Comparison of ENCODE assay signal across 10 cellular contexts in the genomic region with DNA sequence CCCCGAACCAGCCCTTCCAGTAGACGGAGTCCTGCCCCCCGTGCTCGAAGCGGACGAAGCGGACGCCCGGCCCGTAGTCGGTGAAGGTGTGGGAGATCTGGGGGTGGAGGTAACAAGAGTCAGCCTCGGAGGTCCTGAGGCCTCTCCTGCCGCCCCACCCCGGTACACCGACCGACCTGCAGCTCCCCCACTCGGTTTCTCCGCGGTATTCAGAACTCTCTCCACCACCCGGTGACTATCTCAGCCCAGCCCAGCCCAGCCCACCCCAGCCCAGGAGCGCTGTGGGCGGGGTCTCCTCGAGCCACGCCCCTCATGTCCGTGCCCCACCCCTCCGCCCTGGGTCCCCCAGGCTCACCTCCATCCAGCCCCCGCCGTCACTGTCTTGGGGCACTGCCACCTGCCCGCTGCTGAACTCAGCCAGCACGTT. TPM values are rescaled to one million over a fixed set of nuclear protein-coding genes. Genes with fewer than 3 reads are reported as not detected.
DNase-seq lines count a peak whose midpoint lies in the region; ATAC-seq, FAIRE-seq and TF ChIP-seq lines count a peak whose summit lies in the region.
"Had no signal": no experiment of that assay in that cellular context is flagged by ENCODE, and none has a peak within 500 bp of the region (broad histone marks: within the 10 kb centered on the region; RNA-seq: fewer than 3 reads in every experiment).

No MANE protein-coding gene starts in this region.

- H3K27ac ChIP-seq in CD4-positive, alpha-beta memory T cell (ENCODE audit: low read depth, low read length) = no peak overlapping the region
- no peak overlapping the region for H3K27ac ChIP-seq in naive thymus-derived CD4-positive, alpha-beta T cell (ENCODE audit: low read depth, low read length)

- H3K4me3 Mint-ChIP-seq in CD4-positive, alpha-beta memory T cell = peak overlapping the region in 6 of 8 donors; percentile 13 to 67 (median 54)
- H3K4me3 Mint-ChIP-seq in activated B cell treated with CpG ODN at 0.5 μM for 24 hours = no peak overlapping the region
- H3K4me3 Mint-ChIP-seq in naive thymus-derived CD4-positive, alpha-beta T cell = peak overlapping the region in 9 of 10 donors; percentile 20 to 76 (median 47)

- H3K27ac Mint-ChIP-seq in CD4-positive, alpha-beta memory T cell = no peak overlapping the region
- H3K27ac Mint-ChIP-seq in activated B cell treated with CpG ODN at 0.5 μM for 24 hours = no peak overlapping the region
- H3K27ac Mint-ChIP-seq in naive thymus-derived CD4-positive, alpha-beta T cell = no peak overlapping the region

- peaks cover 22% of the 10 kb centered on the region for H3K4me1 ChIP-seq in CD4-positive, alpha-beta memory T cell (ENCODE audit: insufficient read depth, low read length)
- H3K4me1 ChIP-seq in naive thymus-derived CD4-positive, alpha-beta T cell (ENCODE audit: control insufficient read depth in 2 of 2, insufficient read depth in 2 of 2, low read length in 2 of 2) = peaks cover 9 to 19% of the 10 kb centered on the region in 2 donors

- H3K9me3 ChIP-seq in CD4-positive, alpha-beta memory T cell (ENCODE audit: control insufficient read depth in 1 of 2, low read length in 2 of 2) = no peaks in the 10 kb centered on the region
- no peaks in the 10 kb centered on the region for H3K9me3 ChIP-seq in naive thymus-derived CD4-positive, alpha-beta T cell (ENCODE audit: control insufficient read depth in 2 of 3, low read length in 3 of 3)

- no peaks in the 10 kb centered on the region for H3K27me3 Mint-ChIP-seq in CD4-positive, alpha-beta memory T cell
- no peaks in the 10 kb centered on the region for H3K27me3 Mint-ChIP-seq in activated B cell treated with CpG ODN at 0.5 μM for 24 hours
- H3K27me3 Mint-ChIP-seq in naive thymus-derived CD4-positive, alpha-beta T cell = peaks cover 0 to 21% (median 0%) of the 10 kb centered on the region in 5 donors

- POLR2A ChIA-PET in CD4-positive, alpha-beta memory T cell (lab: Charles Lee; ENCODE audit: partially characterized antibody) = interaction anchor here (2.4 to 8.1 kb wide), 3 partner anchors 15 to 260 kb away, joined by 15 to 73 read pairs (median 67); a partner anchor contains a TSS
- POLR2A ChIA-PET in activated B cell treated with CpG ODN at 0.5 μM for 24 hours (lab: Charles Lee) = interaction anchor here (2.5 to 2.7 kb wide), 2 partner anchors 16 to 259 kb away, joined by 15 to 16 read pairs; a partner anchor contains a TSS
- POLR2A ChIA-PET in naive thymus-derived CD4-positive, alpha-beta T cell (lab: Charles Lee) = no interaction called here

- H3K27me3 ChIP-seq in CD4-positive, alpha-beta memory T cell (ENCODE audit: insufficient read depth, low read length) = no peaks in the 10 kb centered on the region
- H3K27me3 ChIP-seq in naive thymus-derived CD4-positive, alpha-beta T cell (ENCODE audit: control insufficient read depth in 2 of 2, insufficient read depth in 2 of 2, low read length in 2 of 2) = no peaks in the 10 kb centered on the region

- peak in 3 of 5 donors; percentile 23 to 41 (median 32) for DNase-seq in CD4-positive, alpha-beta memory T cell
- peak; percentile 36 for DNase-seq in activated B cell treated with CpG ODN at 0.5 μM for 24 hours
- DNase-seq in effector CD4-positive, alpha-beta T cell = peak; percentile 24
- DNase-seq in naive thymus-derived CD4-positive, alpha-beta T cell = peak in 6 of 9 donors; percentile 24 to 59 (median 32)
- DNase-seq in HTR-8/SVneo (ENCODE audit: insufficient read length, low spot score) = no peak
- no peak for DNase-seq in COR-L47 (lab: John Stamatoyannopoulos, UW)
- no peak for DNase-seq in SHP77 treated with DMSO at 0.1 percent for 48 hours (lab: John Stamatoyannopoulos, UW)
- DNase-seq: activated gamma-delta T cell treated with Interleukin-2 at 50 U/mL for 16 hours, DMS79 had no signal

- FAIRE-seq in HTR-8/SVneo (lab: Jason Lieb, UNC) = no peak

- no peaks in the 10 kb centered on the region for H3K36me3 ChIP-seq in CD4-positive, alpha-beta memory T cell (ENCODE audit: insufficient read depth, low read length)
- H3K36me3 ChIP-seq in naive thymus-derived CD4-positive, alpha-beta T cell (ENCODE audit: control insufficient read depth in 2 of 3, insufficient read depth in 3 of 3, low read length in 3 of 3) = no peaks in the 10 kb centered on the region

- H3K4me3 ChIP-seq in CD4-positive, alpha-beta memory T cell (ENCODE audit: low read length in 2 of 2) = no peak overlapping the region
- no peak overlapping the region for H3K4me3 ChIP-seq in naive thymus-derived CD4-positive, alpha-beta T cell (ENCODE audit: low read length)

- intact Hi-C loops in CD4-positive, alpha-beta memory T cell (cut with micrococcal nuclease) = no loop called here
- intact Hi-C loops in activated B cell treated with CpG ODN at 0.5 μM for 24 hours (cut with micrococcal nuclease) = no loop called here
- intact Hi-C loops in naive thymus-derived CD4-positive, alpha-beta T cell (cut with micrococcal nuclease) = loop anchor here in 1 of 2 donors (10.0 kb wide), 1 partner anchor 174 kb away; a partner anchor contains a TSS

- ATAC-seq in activated B cell treated with CpG ODN at 0.5 μM for 24 hours (ENCODE audit: low read depth) = peak; percentile 50
- peak; percentile 65 for ATAC-seq in naive thymus-derived CD4-positive, alpha-beta T cell
- no peak for ATAC-seq in GM21529 (IDR thresholded peaks at IDR 0.05; ENCODE audit: unreplicated experiment)

- CTCF ChIA-PET in CD4-positive, alpha-beta memory T cell (lab: Charles Lee; ENCODE audit: partially characterized antibody) = interaction anchor here (0.5 to 13.4 kb wide), 6 partner anchors 16 to 611 kb away, joined by 3 to 187 read pairs (median 20); a partner anchor contains a TSS
- CTCF ChIA-PET in activated B cell treated with CpG ODN at 0.5 μM for 24 hours (lab: Charles Lee) = interaction anchor here (1.0 to 7.3 kb wide), 4 partner anchors 15 to 611 kb away, joined by 3 to 74 read pairs (median 16); a partner anchor contains a TSS
- CTCF ChIA-PET in naive thymus-derived CD4-positive, alpha-beta T cell (lab: Charles Lee) = interaction anchor here (1.0 to 2.7 kb wide), 3 partner anchors 33 to 611 kb away, joined by 3 to 18 read pairs (median 6); a partner anchor contains a TSS

- peaks cover 11 to 43% (median 25%) of the 10 kb centered on the region in 4 donors for H3K4me1 Mint-ChIP-seq in CD4-positive, alpha-beta memory T cell
- peaks cover 23% of the 10 kb centered on the region for H3K4me1 Mint-ChIP-seq in activated B cell treated with CpG ODN at 0.5 μM for 24 hours
- H3K4me1 Mint-ChIP-seq in naive thymus-derived CD4-positive, alpha-beta T cell = peaks cover 11 to 40% (median 20%) of the 10 kb centered on the region in 7 donors

- TF ChIP-seq CTCF in activated B cell treated with CpG ODN at 0.5 μM for 24 hours (IDR thresholded peaks at IDR 0.05) = no peak

- no peaks in the 10 kb centered on the region for H3K36me3 Mint-ChIP-seq in CD4-positive, alpha-beta memory T cell
- H3K36me3 Mint-ChIP-seq in activated B cell treated with CpG ODN at 0.5 μM for 24 hours (ENCODE audit: low read depth) = no peaks in the 10 kb centered on the region
- no peaks in the 10 kb centered on the region for H3K36me3 Mint-ChIP-seq in naive thymus-derived CD4-positive, alpha-beta T cell

- H3K9me3 Mint-ChIP-seq in CD4-positive, alpha-beta memory T cell = peaks cover 0 to 1% (median 0%) of the 10 kb centered on the region in 8 donors
- H3K9me3 Mint-ChIP-seq in activated B cell treated with CpG ODN at 0.5 μM for 24 hours = no peaks in the 10 kb centered on the region
- H3K9me3 Mint-ChIP-seq in naive thymus-derived CD4-positive, alpha-beta T cell = no peaks in the 10 kb centered on the region

RNA-seq across cellular contexts. Expression of a gene that starts 5.5 kb away (rescaled TPM):
- total RNA-seq in CD4-positive, alpha-beta memory T cell = 1 to 10 TPM; 4.4 to 5.1 TPM
- 1 to 10 TPM; 4.1 to 7.5 TPM for polyA plus RNA-seq in CD4-positive, alpha-beta memory T cell
- 4.2 and 4.6 TPM in 2 replicates for total RNA-seq in activated B cell treated with CpG ODN at 0.5 μM for 24 hours
- total RNA-seq in naive thymus-derived CD4-positive, alpha-beta T cell = 1 to 10 TPM in 4 of 5 experiments, under 1 TPM in 1; 0.97 to 4.1 (median 3.7) TPM
- 1 to 10 TPM; 6.1 to 7.8 TPM for polyA plus RNA-seq in naive thymus-derived CD4-positive, alpha-beta T cell

RNA-seq across cellular contexts. Expression of a gene that starts 5.9 kb away (rescaled TPM):
- 10 to 100 TPM; 56.7 to 56.9 TPM for total RNA-seq in CD4-positive, alpha-beta memory T cell
- polyA plus RNA-seq in CD4-positive, alpha-beta memory T cell = 10 to 100 TPM in 1 of 2 donors, 1 to 10 TPM in 1; 10.0 to 11.0 TPM
- total RNA-seq in activated B cell treated with CpG ODN at 0.5 μM for 24 hours = 27.2 and 29.9 TPM in 2 replicates
- 10 to 100 TPM; 35.2 to 67.1 (median 44.8) TPM for total RNA-seq in naive thymus-derived CD4-positive, alpha-beta T cell
- 10 to 100 TPM; 11.3 to 14.3 TPM for polyA plus RNA-seq in naive thymus-derived CD4-positive, alpha-beta T cell

RNA-seq across cellular contexts. Expression of a gene that starts 15.3 kb away (rescaled TPM):
- total RNA-seq in CD4-positive, alpha-beta memory T cell = 1 to 10 TPM; 3.2 to 4.3 TPM
- 10 to 100 TPM in 1 of 2 donors, 1 to 10 TPM in 1; 9.0 to 12.1 TPM for polyA plus RNA-seq in CD4-positive, alpha-beta memory T cell
- 10.0 and 10.5 TPM in 2 replicates for total RNA-seq in activated B cell treated with CpG ODN at 0.5 μM for 24 hours
- total RNA-seq in naive thymus-derived CD4-positive, alpha-beta T cell = 10 to 100 TPM in 1 of 5 experiments, 1 to 10 TPM in 4; 3.2 to 31.0 (median 4.1) TPM
- polyA plus RNA-seq in naive thymus-derived CD4-positive, alpha-beta T cell = 1 to 10 TPM; 7.8 to 8.9 TPM

RNA-seq across cellular contexts. Expression of a gene that starts 32.2 kb away (rescaled TPM):
- total RNA-seq in CD4-positive, alpha-beta memory T cell = 10 to 100 TPM; 20.7 to 22.7 TPM
- 10 to 100 TPM; 51.5 to 55.1 TPM for polyA plus RNA-seq in CD4-positive, alpha-beta memory T cell
- total RNA-seq in activated B cell treated with CpG ODN at 0.5 μM for 24 hours = 34.4 and 34.9 TPM in 2 replicates
- 10 to 100 TPM; 17.1 to 53.3 (median 27.2) TPM for total RNA-seq in naive thymus-derived CD4-positive, alpha-beta T cell
- polyA plus RNA-seq in naive thymus-derived CD4-positive, alpha-beta T cell = 10 to 100 TPM; 38.0 to 53.0 TPM

RNA-seq across cellular contexts. Expression of a gene that starts 42.8 kb away (rescaled TPM):
- under 1 TPM; 0.17 to 0.23 TPM for total RNA-seq in CD4-positive, alpha-beta memory T cell
- under 1 TPM in 1 of 2 donors, not detected in 1; 0.07 TPM for polyA plus RNA-seq in CD4-positive, alpha-beta memory T cell
- total RNA-seq in activated B cell treated with CpG ODN at 0.5 μM for 24 hours = 0.17 and 0.18 TPM in 2 replicates
- 1 to 10 TPM in 1 of 5 experiments, under 1 TPM in 4; 0.07 to 1.6 (median 0.21) TPM for total RNA-seq in naive thymus-derived CD4-positive, alpha-beta T cell
- polyA plus RNA-seq in naive thymus-derived CD4-positive, alpha-beta T cell = under 1 TPM; 0.03 to 0.09 TPM

Comparison
In these comparisons a context has a peak if more than half of its experiments do, and no peak if none do; other contexts are left out.
1. DNase-seq: peak in CD4-positive, alpha-beta memory T cell (3 of 5), activated B cell treated with CpG ODN at 0.5 μM for 24 hours (single experiment), effector CD4-positive, alpha-beta T cell (single experiment) and naive thymus-derived CD4-positive, alpha-beta T cell (6 of 9); none in HTR-8/SVneo (single experiment), COR-L47 (single experiment) and SHP77 treated with DMSO at 0.1 percent for 48 hours (single experiment).